20 cellular contexts compared by ENCODE assay signal in genomic region chr18:2171840-2172625, GRCh38.
"Had no signal": no experiment of that assay in that cellular context is flagged by ENCODE, and none has a peak within 500 bp of the region (broad histone marks: within the 10 kb centered on the region; RNA-seq: fewer than 3 reads in every experiment).

No MANE protein-coding gene starts in this region.

- H3K4me1 ChIP-seq: esophagus squamous epithelium, vagina had no signal

- DNase-seq: activated CD4-positive, alpha-beta memory T cell treated with anti-CD3 and anti-CD28 coated beads for 36 hours; activated CD4-positive, alpha-beta T cell treated with anti-CD3 and anti-CD28 coated beads for 36 hours; activated CD8-positive, alpha-beta memory T cell treated with anti-CD3 and anti-CD28 coated beads, Interleukin-2, amount 10 ng/mL, durations not matched to agents 7 days and 5 days; effector CD4-positive, alpha-beta T cell; esophagus squamous epithelium; hippocampal formation; islet precursor cell; midbrain; nephron progenitor cell; stimulated activated naive CD8-positive, alpha-beta T cell treated with anti-CD3 and anti-CD28 coated beads, Interleukin-15, Interleukin-2, amounts not matched to agents 100 U/mL and 50 U/mL, for 24 hours; substantia nigra; T-helper 17 cell had no signal

- H3K27me3 ChIP-seq: esophagus squamous epithelium, right atrium auricular region, tibial nerve, vagina had no signal

- H3K4me3 ChIP-seq: esophagus squamous epithelium, lung, right atrium auricular region, tibial nerve, vagina had no signal

- FAIRE-seq: bronchial epithelial cell had no signal

- H3K27ac ChIP-seq: esophagus squamous epithelium, right atrium auricular region, tibial nerve, vagina had no signal

- H3K9me3 ChIP-seq: esophagus squamous epithelium, right atrium auricular region, tibial nerve, vagina had no signal

- H3K27me3 Mint-ChIP-seq: activated CD8-positive, alpha-beta memory T cell treated with anti-CD3 and anti-CD28 coated beads, Interleukin-2, amount 10 ng/mL, durations not matched to agents 7 days and 5 days had no signal

- H3K4me1 Mint-ChIP-seq: activated CD4-positive, alpha-beta T cell treated with anti-CD3 and anti-CD28 coated beads for 36 hours; activated CD8-positive, alpha-beta memory T cell treated with anti-CD3 and anti-CD28 coated beads, Interleukin-2, amount 10 ng/mL, durations not matched to agents 7 days and 5 days; nephron progenitor cell; T-helper 17 cell had no signal

- ATAC-seq: activated CD4-positive, alpha-beta T cell treated with anti-CD3 and anti-CD28 coated beads for 36 hours; activated CD8-positive, alpha-beta memory T cell treated with anti-CD3 and anti-CD28 coated beads, Interleukin-2, amount 10 ng/mL, durations not matched to agents 7 days and 5 days; stimulated activated naive CD8-positive, alpha-beta T cell treated with anti-CD3 and anti-CD28 coated beads, Interleukin-15, Interleukin-2, amounts not matched to agents 100 U/mL and 50 U/mL, for 24 hours; T-helper 17 cell; WTC11 had no signal

- H3K9me3 Mint-ChIP-seq: activated CD4-positive, alpha-beta memory T cell treated with anti-CD3 and anti-CD28 coated beads for 36 hours; nephron progenitor cell had no signal

- H3K4me3 Mint-ChIP-seq: activated CD4-positive, alpha-beta memory T cell treated with anti-CD3 and anti-CD28 coated beads for 36 hours; activated CD4-positive, alpha-beta T cell treated with anti-CD3 and anti-CD28 coated beads for 36 hours; activated CD8-positive, alpha-beta memory T cell treated with anti-CD3 and anti-CD28 coated beads, Interleukin-2, amount 10 ng/mL, durations not matched to agents 7 days and 5 days; activated naive CD8-positive, alpha-beta T cell; nephron progenitor cell; T-helper 17 cell; WTC11 had no signal

- H3K36me3 ChIP-seq: esophagus squamous epithelium, right atrium auricular region, tibial nerve, vagina had no signal

- H3K36me3 Mint-ChIP-seq: activated CD4-positive, alpha-beta memory T cell treated with anti-CD3 and anti-CD28 coated beads for 36 hours; activated CD8-positive, alpha-beta memory T cell treated with anti-CD3 and anti-CD28 coated beads, Interleukin-2, amount 10 ng/mL, durations not matched to agents 7 days and 5 days; activated naive CD8-positive, alpha-beta T cell had no signal

- H3K27ac Mint-ChIP-seq: activated CD4-positive, alpha-beta memory T cell treated with anti-CD3 and anti-CD28 coated beads for 36 hours; activated CD4-positive, alpha-beta T cell treated with anti-CD3 and anti-CD28 coated beads for 36 hours; activated CD8-positive, alpha-beta memory T cell treated with anti-CD3 and anti-CD28 coated beads, Interleukin-2, amount 10 ng/mL, durations not matched to agents 7 days and 5 days; activated naive CD8-positive, alpha-beta T cell; nephron progenitor cell; progenitor cell of endocrine pancreas; T-helper 17 cell; WTC11 had no signal
